ENCODE assay signal across 1 cellular context in the genomic region with DNA sequence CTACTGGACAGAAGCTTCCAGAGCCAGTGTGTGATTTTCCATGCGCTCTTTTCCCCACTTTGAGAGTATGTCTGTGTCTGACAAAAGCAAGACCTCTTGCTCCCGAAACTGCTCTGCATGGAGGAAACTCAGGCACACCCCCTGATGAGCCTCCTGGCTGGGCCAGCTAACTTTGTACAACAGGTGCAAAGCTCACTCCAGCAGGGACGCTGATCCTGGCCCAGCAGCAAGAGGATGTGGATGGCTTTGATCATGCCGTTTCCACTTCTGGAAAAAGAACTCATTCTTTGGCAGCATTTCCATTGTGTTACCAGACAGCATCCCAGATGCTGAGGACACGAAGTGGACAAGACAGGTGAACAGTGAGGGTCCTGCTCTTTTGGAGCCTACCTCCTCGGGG.
TF ChIP-seq lines count a peak whose summit lies in the region.

No MANE protein-coding gene starts in this region.

TF ChIP-seq in HepG2, 621 proteins besides CTCF, POLR2A, EP300 and RAD21 (continued from another document and continues in another):
- TF ChIP-seq, protein P1, sequence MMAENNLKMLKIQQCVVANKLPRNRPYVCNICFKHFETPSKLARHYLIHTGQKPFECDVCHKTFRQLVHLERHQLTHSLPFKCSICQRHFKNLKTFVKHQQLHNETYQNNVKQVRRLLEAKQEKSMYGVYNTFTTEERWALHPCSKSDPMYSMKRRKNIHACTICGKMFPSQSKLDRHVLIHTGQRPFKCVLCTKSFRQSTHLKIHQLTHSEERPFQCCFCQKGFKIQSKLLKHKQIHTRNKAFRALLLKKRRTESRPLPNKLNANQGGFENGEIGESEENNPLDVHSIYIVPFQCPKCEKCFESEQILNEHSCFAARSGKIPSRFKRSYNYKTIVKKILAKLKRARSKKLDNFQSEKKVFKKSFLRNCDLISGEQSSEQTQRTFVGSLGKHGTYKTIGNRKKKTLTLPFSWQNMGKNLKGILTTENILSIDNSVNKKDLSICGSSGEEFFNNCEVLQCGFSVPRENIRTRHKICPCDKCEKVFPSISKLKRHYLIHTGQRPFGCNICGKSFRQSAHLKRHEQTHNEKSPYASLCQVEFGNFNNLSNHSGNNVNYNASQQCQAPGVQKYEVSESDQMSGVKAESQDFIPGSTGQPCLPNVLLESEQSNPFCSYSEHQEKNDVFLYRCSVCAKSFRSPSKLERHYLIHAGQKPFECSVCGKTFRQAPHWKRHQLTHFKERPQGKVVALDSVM (CRISPR knock-in tag; IDR thresholded peaks at IDR 0.05): no peak
- TF ChIP-seq KMT2B (CRISPR knock-in tag; IDR thresholded peaks at IDR 0.05) (no peak), SMC3 (IDR thresholded peaks at IDR 0.05; ENCODE audit: low read length) (0 out of 2 replicates have a peak, but pooled peaks have one; percentile 5), ZNF678 (CRISPR knock-in tag; IDR thresholded peaks at IDR 0.05) (no peak), ZNF557 (CRISPR knock-in tag; IDR thresholded peaks at IDR 0.05) (no peak), NCOR1 (IDR thresholded peaks at IDR 0.05; ENCODE audit: borderline replicate concordance, low read length) (peak; percentile 78; the same call in 1 of the 2 replicates), MIER2 (CRISPR knock-in tag; IDR thresholded peaks at IDR 0.05) (0 out of 2 replicates have a peak, but pooled peaks have one; percentile 31), NCOA2 (CRISPR knock-in tag; IDR thresholded peaks at IDR 0.05) (0 out of 2 replicates have a peak, but pooled peaks have one; percentile 42), ZBTB7B (CRISPR knock-in tag; IDR thresholded peaks at IDR 0.05) (peak; percentile 37; the same call in 1 of the 2 replicates)
- TF ChIP-seq, protein P2, sequence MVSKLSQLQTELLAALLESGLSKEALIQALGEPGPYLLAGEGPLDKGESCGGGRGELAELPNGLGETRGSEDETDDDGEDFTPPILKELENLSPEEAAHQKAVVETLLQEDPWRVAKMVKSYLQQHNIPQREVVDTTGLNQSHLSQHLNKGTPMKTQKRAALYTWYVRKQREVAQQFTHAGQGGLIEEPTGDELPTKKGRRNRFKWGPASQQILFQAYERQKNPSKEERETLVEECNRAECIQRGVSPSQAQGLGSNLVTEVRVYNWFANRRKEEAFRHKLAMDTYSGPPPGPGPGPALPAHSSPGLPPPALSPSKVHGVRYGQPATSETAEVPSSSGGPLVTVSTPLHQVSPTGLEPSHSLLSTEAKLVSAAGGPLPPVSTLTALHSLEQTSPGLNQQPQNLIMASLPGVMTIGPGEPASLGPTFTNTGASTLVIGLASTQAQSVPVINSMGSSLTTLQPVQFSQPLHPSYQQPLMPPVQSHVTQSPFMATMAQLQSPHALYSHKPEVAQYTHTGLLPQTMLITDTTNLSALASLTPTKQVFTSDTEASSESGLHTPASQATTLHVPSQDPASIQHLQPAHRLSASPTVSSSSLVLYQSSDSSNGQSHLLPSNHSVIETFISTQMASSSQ (IDR thresholded peaks at IDR 0.05; ENCODE audit: low read depth): no peak
- TF ChIP-seq, protein P2 (CRISPR knock-in tag; IDR thresholded peaks at IDR 0.05; ENCODE audit: borderline replicate concordance): no peak
- TF ChIP-seq, protein P3, sequence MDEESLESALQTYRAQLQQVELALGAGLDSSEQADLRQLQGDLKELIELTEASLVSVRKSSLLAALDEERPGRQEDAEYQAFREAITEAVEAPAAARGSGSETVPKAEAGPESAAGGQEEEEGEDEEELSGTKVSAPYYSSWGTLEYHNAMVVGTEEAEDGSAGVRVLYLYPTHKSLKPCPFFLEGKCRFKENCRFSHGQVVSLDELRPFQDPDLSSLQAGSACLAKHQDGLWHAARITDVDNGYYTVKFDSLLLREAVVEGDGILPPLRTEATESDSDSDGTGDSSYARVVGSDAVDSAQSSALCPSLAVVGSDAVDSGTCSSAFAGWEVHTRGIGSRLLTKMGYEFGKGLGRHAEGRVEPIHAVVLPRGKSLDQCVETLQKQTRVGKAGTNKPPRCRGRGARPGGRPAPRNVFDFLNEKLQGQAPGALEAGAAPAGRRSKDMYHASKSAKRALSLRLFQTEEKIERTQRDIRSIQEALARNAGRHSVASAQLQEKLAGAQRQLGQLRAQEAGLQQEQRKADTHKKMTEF (CRISPR knock-in tag; IDR thresholded peaks at IDR 0.05): no peak
- TF ChIP-seq, protein P4, sequence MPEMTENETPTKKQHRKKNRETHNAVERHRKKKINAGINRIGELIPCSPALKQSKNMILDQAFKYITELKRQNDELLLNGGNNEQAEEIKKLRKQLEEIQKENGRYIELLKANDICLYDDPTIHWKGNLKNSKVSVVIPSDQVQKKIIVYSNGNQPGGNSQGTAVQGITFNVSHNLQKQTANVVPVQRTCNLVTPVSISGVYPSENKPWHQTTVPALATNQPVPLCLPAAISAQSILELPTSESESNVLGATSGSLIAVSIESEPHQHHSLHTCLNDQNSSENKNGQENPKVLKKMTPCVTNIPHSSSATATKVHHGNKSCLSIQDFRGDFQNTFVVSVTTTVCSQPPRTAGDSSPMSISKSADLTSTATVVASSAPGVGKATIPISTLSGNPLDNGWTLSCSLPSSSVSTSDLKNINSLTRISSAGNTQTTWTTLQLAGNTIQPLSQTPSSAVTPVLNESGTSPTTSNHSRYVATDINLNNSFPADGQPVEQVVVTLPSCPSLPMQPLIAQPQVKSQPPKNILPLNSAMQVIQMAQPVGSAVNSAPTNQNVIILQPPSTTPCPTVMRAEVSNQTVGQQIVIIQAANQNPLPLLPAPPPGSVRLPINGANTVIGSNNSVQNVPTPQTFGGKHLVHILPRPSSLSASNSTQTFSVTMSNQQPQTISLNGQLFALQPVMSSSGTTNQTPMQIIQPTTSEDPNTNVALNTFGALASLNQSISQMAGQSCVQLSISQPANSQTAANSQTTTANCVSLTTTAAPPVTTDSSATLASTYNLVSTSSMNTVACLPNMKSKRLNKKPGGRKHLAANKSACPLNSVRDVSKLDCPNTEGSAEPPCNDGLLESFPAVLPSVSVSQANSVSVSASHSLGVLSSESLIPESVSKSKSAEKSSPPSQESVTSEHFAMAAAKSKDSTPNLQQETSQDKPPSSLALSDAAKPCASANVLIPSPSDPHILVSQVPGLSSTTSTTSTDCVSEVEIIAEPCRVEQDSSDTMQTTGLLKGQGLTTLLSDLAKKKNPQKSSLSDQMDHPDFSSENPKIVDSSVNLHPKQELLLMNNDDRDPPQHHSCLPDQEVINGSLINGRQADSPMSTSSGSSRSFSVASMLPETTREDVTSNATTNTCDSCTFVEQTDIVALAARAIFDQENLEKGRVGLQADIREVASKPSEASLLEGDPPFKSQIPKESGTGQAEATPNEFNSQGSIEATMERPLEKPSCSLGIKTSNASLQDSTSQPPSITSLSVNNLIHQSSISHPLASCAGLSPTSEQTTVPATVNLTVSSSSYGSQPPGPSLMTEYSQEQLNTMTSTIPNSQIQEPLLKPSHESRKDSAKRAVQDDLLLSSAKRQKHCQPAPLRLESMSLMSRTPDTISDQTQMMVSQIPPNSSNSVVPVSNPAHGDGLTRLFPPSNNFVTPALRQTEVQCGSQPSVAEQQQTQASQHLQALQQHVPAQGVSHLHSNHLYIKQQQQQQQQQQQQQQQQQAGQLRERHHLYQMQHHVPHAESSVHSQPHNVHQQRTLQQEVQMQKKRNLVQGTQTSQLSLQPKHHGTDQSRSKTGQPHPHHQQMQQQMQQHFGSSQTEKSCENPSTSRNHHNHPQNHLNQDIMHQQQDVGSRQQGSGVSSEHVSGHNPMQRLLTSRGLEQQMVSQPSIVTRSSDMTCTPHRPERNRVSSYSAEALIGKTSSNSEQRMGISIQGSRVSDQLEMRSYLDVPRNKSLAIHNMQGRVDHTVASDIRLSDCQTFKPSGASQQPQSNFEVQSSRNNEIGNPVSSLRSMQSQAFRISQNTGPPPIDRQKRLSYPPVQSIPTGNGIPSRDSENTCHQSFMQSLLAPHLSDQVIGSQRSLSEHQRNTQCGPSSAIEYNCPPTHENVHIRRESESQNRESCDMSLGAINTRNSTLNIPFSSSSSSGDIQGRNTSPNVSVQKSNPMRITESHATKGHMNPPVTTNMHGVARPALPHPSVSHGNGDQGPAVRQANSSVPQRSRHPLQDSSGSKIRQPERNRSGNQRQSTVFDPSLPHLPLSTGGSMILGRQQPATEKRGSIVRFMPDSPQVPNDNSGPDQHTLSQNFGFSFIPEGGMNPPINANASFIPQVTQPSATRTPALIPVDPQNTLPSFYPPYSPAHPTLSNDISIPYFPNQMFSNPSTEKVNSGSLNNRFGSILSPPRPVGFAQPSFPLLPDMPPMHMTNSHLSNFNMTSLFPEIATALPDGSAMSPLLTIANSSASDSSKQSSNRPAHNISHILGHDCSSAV (CRISPR knock-in tag; IDR thresholded peaks at IDR 0.05; ENCODE audit: borderline replicate concordance): no peak
- TF ChIP-seq, protein P5, sequence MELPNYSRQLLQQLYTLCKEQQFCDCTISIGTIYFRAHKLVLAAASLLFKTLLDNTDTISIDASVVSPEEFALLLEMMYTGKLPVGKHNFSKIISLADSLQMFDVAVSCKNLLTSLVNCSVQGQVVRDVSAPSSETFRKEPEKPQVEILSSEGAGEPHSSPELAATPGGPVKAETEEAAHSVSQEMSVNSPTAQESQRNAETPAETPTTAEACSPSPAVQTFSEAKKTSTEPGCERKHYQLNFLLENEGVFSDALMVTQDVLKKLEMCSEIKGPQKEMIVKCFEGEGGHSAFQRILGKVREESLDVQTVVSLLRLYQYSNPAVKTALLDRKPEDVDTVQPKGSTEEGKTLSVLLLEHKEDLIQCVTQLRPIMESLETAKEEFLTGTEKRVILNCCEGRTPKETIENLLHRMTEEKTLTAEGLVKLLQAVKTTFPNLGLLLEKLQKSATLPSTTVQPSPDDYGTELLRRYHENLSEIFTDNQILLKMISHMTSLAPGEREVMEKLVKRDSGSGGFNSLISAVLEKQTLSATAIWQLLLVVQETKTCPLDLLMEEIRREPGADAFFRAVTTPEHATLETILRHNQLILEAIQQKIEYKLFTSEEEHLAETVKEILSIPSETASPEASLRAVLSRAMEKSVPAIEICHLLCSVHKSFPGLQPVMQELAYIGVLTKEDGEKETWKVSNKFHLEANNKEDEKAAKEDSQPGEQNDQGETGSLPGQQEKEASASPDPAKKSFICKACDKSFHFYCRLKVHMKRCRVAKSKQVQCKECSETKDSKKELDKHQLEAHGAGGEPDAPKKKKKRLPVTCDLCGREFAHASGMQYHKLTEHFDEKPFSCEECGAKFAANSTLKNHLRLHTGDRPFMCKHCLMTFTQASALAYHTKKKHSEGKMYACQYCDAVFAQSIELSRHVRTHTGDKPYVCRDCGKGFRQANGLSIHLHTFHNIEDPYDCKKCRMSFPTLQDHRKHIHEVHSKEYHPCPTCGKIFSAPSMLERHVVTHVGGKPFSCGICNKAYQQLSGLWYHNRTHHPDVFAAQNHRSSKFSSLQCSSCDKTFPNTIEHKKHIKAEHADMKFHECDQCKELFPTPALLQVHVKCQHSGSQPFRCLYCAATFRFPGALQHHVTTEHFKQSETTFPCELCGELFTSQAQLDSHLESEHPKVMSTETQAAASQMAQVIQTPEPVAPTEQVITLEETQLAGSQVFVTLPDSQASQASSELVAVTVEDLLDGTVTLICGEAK (IDR thresholded peaks at IDR 0.05): no peak
- TF ChIP-seq, protein P5 (CRISPR knock-in tag; IDR thresholded peaks at IDR 0.05): no peak
- TF ChIP-seq, protein P6, sequence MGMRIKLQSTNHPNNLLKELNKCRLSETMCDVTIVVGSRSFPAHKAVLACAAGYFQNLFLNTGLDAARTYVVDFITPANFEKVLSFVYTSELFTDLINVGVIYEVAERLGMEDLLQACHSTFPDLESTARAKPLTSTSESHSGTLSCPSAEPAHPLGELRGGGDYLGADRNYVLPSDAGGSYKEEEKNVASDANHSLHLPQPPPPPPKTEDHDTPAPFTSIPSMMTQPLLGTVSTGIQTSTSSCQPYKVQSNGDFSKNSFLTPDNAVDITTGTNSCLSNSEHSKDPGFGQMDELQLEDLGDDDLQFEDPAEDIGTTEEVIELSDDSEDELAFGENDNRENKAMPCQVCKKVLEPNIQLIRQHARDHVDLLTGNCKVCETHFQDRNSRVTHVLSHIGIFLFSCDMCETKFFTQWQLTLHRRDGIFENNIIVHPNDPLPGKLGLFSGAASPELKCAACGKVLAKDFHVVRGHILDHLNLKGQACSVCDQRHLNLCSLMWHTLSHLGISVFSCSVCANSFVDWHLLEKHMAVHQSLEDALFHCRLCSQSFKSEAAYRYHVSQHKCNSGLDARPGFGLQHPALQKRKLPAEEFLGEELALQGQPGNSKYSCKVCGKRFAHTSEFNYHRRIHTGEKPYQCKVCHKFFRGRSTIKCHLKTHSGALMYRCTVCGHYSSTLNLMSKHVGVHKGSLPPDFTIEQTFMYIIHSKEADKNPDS (CRISPR knock-in tag; IDR thresholded peaks at IDR 0.05): no peak
